ENCODE assay signal across 16 cellular contexts in genomic region chr15:57552678-57553334, GRCh38. TPM values are rescaled to one million over a fixed set of nuclear protein-coding genes. Genes with fewer than 3 reads are reported as not detected.
DNase-seq lines count a peak whose midpoint lies in the region; ATAC-seq and TF ChIP-seq lines count a peak whose summit lies in the region.
"Had no signal": no experiment of that assay in that cellular context is flagged by ENCODE, and none has a peak within 500 bp of the region (broad histone marks: within the 10 kb centered on the region; RNA-seq: fewer than 3 reads in every experiment).

No MANE protein-coding gene starts in this region.

- H3K27ac ChIP-seq in cingulate gyrus (ENCODE audit: low read depth, low read length) (peak overlapping the region; percentile 33), lung (ENCODE audit: low read depth in 1 of 2, low read length in 1 of 2) (peak overlapping the region; percentile 26 to 96), stomach smooth muscle (ENCODE audit: low read length) (peak overlapping the region; percentile 46)
- H3K27ac ChIP-seq: 22Rv1, ovary had no signal

- H3K4me1 ChIP-seq in lung (ENCODE audit: control insufficient read depth in 2 of 2, insufficient read depth in 2 of 2, low read length in 2 of 2) (peaks cover 21 to 24% of the 10 kb centered on the region in 2 donors), stomach smooth muscle (ENCODE audit: control insufficient read depth, insufficient read depth, low read length) (peaks cover 25% of the 10 kb centered on the region)

- H3K9me3 ChIP-seq in lung (ENCODE audit: control insufficient read depth in 2 of 2, insufficient read depth in 1 of 2, low read length in 1 of 2) (no peaks in the 10 kb centered on the region), stomach smooth muscle (ENCODE audit: control insufficient read depth in 2 of 2, low read length in 2 of 2) (no peaks in the 10 kb centered on the region)
- H3K9me3 ChIP-seq: ovary had no signal

- no peak overlapping the region for H3K9ac ChIP-seq in stomach smooth muscle (ENCODE audit: low read length in 2 of 2)

- no peak overlapping the region for H3K4me3 ChIP-seq in lung
- H3K4me3 ChIP-seq in stomach smooth muscle (ENCODE audit: low read length in 2 of 2), result no peak overlapping the region
- H3K4me3 ChIP-seq: ovary had no signal

- DNase-seq in DMS 273 (lab: John Stamatoyannopoulos, UW; ENCODE audit: unreplicated experiment) (peak; percentile 26), DMS 273 treated with DMSO at 0.1 percent for 48 hours (lab: John Stamatoyannopoulos, UW) (no peak), lung (ENCODE audit: low spot score) (no peak), hippocampal formation (lab: John Stamatoyannopoulos, UW) (no peak), OCI-M2 (lab: John Stamatoyannopoulos, UW; ENCODE audit: unreplicated experiment) (no peak), iPS-NIHi11 (ENCODE audit: low spot score) (no peak)
- DNase-seq: activated CD4-positive, alpha-beta T cell treated with anti-CD3 and anti-CD28 coated beads, Interleukin-2, amount 50 U/mL, for 48 hours; activated T-cell treated with anti-CD3 and anti-CD28 coated beads, Interleukin-2, amount 50 U/mL, for 72 hours; C1 segment of cervical spinal cord; H7; NCI-H2107; ovary; stimulated activated naive CD8-positive, alpha-beta T cell treated with anti-CD3 and anti-CD28 coated beads, Interleukin-15, amount 100 ng/mL, for 72 hours had no signal

- ATAC-seq in lung (ENCODE audit: insufficient read depth, low FRiP score), result no peak
- ATAC-seq: activated T-cell treated with anti-CD3 and anti-CD28 coated beads, Interleukin-2, amount 50 U/mL, for 72 hours; stimulated activated naive CD8-positive, alpha-beta T cell treated with anti-CD3 and anti-CD28 coated beads, Interleukin-15, amount 100 ng/mL, for 72 hours had no signal

- no peaks in the 10 kb centered on the region for H3K36me3 ChIP-seq in lung (ENCODE audit: control insufficient read depth in 2 of 2, insufficient read depth in 2 of 2, low read length in 2 of 2)
- H3K36me3 ChIP-seq in stomach smooth muscle (ENCODE audit: control insufficient read depth in 2 of 2, insufficient read depth in 2 of 2, low read length in 2 of 2), result peaks cover 0 to 3% of the 10 kb centered on the region in 2 donors
- H3K36me3 ChIP-seq: ovary had no signal

- H3K27me3 ChIP-seq in lung (ENCODE audit: control insufficient read depth, insufficient read depth) (no peaks in the 10 kb centered on the region), stomach smooth muscle (ENCODE audit: control insufficient read depth in 1 of 2, insufficient read depth in 2 of 2, low read length in 2 of 2) (no peaks in the 10 kb centered on the region)
- H3K27me3 ChIP-seq: ovary had no signal

- no peak for TF ChIP-seq CTCF in lung (IDR thresholded peaks at IDR 0.05; ENCODE audit: control extremely low read depth, extremely low read depth)

- WGBS in lung, 2 donors, result 87 to 89% methylated on average over 8 of the region's 8 CpGs

RNA-seq across cellular contexts. Expression of gene MYZAP, which starts 38.9 kb away (rescaled TPM):
- 10 to 100 TPM in 1 of 2 donors, 1 to 10 TPM in 1; 6.9 to 36.9 TPM for total RNA-seq in lung
- 10 to 100 TPM in 1 of 2 donors, 1 to 10 TPM in 1; 9.0 to 14.2 TPM for polyA plus RNA-seq in lung
